ENCODE assay signal across 2 cellular contexts in genomic region chr2:121776885-121777698, GRCh38.
TF ChIP-seq lines count a peak whose summit lies in the region.

No MANE protein-coding gene starts in this region.

TF ChIP-seq in IMR-90, 13 proteins besides CTCF, POLR2A, EP300 and RAD21:
- TF ChIP-seq SMC3 (IDR thresholded peaks at IDR 0.05; ENCODE audit: low read depth, low read length) (no peak), CHD1 (IDR thresholded peaks at IDR 0.05; ENCODE audit: low read depth, low read length) (no peak), CEBPB (IDR thresholded peaks at IDR 0.05; ENCODE audit: low read depth, low read length) (no peak)

TF ChIP-seq in GM12878, 131 proteins besides CTCF, POLR2A, EP300 and RAD21:
- TF ChIP-seq ZNF217 (IDR thresholded peaks at IDR 0.05), result no peak
- TF ChIP-seq, protein P1, sequence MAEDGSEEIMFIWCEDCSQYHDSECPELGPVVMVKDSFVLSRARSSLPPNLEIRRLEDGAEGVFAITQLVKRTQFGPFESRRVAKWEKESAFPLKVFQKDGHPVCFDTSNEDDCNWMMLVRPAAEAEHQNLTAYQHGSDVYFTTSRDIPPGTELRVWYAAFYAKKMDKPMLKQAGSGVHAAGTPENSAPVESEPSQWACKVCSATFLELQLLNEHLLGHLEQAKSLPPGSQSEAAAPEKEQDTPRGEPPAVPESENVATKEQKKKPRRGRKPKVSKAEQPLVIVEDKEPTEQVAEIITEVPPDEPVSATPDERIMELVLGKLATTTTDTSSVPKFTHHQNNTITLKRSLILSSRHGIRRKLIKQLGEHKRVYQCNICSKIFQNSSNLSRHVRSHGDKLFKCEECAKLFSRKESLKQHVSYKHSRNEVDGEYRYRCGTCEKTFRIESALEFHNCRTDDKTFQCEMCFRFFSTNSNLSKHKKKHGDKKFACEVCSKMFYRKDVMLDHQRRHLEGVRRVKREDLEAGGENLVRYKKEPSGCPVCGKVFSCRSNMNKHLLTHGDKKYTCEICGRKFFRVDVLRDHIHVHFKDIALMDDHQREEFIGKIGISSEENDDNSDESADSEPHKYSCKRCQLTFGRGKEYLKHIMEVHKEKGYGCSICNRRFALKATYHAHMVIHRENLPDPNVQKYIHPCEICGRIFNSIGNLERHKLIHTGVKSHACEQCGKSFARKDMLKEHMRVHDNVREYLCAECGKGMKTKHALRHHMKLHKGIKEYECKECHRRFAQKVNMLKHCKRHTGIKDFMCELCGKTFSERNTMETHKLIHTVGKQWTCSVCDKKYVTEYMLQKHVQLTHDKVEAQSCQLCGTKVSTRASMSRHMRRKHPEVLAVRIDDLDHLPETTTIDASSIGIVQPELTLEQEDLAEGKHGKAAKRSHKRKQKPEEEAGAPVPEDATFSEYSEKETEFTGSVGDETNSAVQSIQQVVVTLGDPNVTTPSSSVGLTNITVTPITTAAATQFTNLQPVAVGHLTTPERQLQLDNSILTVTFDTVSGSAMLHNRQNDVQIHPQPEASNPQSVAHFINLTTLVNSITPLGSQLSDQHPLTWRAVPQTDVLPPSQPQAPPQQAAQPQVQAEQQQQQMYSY (CRISPR knock-in tag; IDR thresholded peaks at IDR 0.05), result no peak
- TF ChIP-seq, protein P2, sequence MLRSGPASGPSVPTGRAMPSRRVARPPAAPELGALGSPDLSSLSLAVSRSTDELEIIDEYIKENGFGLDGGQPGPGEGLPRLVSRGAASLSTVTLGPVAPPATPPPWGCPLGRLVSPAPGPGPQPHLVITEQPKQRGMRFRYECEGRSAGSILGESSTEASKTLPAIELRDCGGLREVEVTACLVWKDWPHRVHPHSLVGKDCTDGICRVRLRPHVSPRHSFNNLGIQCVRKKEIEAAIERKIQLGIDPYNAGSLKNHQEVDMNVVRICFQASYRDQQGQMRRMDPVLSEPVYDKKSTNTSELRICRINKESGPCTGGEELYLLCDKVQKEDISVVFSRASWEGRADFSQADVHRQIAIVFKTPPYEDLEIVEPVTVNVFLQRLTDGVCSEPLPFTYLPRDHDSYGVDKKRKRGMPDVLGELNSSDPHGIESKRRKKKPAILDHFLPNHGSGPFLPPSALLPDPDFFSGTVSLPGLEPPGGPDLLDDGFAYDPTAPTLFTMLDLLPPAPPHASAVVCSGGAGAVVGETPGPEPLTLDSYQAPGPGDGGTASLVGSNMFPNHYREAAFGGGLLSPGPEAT (IDR thresholded peaks at IDR 0.05; ENCODE audit: low read depth), result no peak
- TF ChIP-seq MYB (IDR thresholded peaks at IDR 0.05; ENCODE audit: borderline replicate concordance, low read depth, low read length), result no peak
- no peak for TF ChIP-seq NR2C1 (IDR thresholded peaks at IDR 0.05)
- no peak for TF ChIP-seq POU2F2 (IDR thresholded peaks at IDR 0.05; ENCODE audit: borderline replicate concordance, low read depth, low read length)
- TF ChIP-seq, protein P3, sequence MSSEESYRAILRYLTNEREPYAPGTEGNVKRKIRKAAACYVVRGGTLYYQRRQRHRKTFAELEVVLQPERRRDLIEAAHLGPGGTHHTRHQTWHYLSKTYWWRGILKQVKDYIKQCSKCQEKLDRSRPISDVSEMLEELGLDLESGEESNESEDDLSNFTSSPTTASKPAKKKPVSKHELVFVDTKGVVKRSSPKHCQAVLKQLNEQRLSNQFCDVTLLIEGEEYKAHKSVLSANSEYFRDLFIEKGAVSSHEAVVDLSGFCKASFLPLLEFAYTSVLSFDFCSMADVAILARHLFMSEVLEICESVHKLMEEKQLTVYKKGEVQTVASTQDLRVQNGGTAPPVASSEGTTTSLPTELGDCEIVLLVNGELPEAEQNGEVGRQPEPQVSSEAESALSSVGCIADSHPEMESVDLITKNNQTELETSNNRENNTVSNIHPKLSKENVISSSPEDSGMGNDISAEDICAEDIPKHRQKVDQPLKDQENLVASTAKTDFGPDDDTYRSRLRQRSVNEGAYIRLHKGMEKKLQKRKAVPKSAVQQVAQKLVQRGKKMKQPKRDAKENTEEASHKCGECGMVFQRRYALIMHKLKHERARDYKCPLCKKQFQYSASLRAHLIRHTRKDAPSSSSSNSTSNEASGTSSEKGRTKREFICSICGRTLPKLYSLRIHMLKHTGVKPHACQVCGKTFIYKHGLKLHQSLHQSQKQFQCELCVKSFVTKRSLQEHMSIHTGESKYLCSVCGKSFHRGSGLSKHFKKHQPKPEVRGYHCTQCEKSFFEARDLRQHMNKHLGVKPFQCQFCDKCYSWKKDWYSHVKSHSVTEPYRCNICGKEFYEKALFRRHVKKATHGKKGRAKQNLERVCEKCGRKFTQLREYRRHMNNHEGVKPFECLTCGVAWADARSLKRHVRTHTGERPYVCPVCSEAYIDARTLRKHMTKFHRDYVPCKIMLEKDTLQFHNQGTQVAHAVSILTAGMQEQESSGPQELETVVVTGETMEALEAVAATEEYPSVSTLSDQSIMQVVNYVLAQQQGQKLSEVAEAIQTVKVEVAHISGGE (CRISPR knock-in tag; IDR thresholded peaks at IDR 0.05), result no peak
- TF ChIP-seq TCF12 (IDR thresholded peaks at IDR 0.05; ENCODE audit: low read depth, low read length), result no peak
- TF ChIP-seq MYC (IDR thresholded peaks at IDR 0.05; ENCODE audit: insufficient read depth, insufficient read length, insufficient replicate concordance, low read length, severe bottlenecking), result no peak
- TF ChIP-seq, protein P4, sequence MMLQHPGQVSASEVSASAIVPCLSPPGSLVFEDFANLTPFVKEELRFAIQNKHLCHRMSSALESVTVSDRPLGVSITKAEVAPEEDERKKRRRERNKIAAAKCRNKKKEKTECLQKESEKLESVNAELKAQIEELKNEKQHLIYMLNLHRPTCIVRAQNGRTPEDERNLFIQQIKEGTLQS (IDR thresholded peaks at IDR 0.05; ENCODE audit: borderline replicate concordance, extremely low read depth, low read depth, low read length), result no peak
- TF ChIP-seq RB1 (IDR thresholded peaks at IDR 0.05; ENCODE audit: borderline replicate concordance), result no peak
- TF ChIP-seq SMAD5 (IDR thresholded peaks at IDR 0.05; ENCODE audit: low read depth), result no peak
- no peak for TF ChIP-seq ELK1 (IDR thresholded peaks at IDR 0.05; ENCODE audit: low read depth, low read length)
- TF ChIP-seq, protein P5, sequence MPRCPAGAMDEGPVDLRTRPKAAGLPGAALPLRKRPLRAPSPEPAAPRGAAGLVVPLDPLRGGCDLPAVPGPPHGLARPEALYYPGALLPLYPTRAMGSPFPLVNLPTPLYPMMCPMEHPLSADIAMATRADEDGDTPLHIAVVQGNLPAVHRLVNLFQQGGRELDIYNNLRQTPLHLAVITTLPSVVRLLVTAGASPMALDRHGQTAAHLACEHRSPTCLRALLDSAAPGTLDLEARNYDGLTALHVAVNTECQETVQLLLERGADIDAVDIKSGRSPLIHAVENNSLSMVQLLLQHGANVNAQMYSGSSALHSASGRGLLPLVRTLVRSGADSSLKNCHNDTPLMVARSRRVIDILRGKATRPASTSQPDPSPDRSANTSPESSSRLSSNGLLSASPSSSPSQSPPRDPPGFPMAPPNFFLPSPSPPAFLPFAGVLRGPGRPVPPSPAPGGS (IDR thresholded peaks at IDR 0.05; ENCODE audit: borderline replicate concordance, insufficient read depth, low read depth, low read length, poor library complexity, severe bottlenecking), result no peak
- no peak for TF ChIP-seq WRNIP1 (IDR thresholded peaks at IDR 0.05; ENCODE audit: borderline replicate concordance, low read depth, low read length)
- no peak for TF ChIP-seq ZSCAN29 (IDR thresholded peaks at IDR 0.05)
- TF ChIP-seq SKIL (IDR thresholded peaks at IDR 0.05; ENCODE audit: low read depth, poor library complexity, severe bottlenecking), result no peak
- TF ChIP-seq EGR1 (IDR thresholded peaks at IDR 0.05; ENCODE audit: borderline replicate concordance in 1 of 2, low read depth in 2 of 2, low read length in 2 of 2), result no peak
